14 cellular contexts compared by ENCODE assay signal in the genomic region with DNA sequence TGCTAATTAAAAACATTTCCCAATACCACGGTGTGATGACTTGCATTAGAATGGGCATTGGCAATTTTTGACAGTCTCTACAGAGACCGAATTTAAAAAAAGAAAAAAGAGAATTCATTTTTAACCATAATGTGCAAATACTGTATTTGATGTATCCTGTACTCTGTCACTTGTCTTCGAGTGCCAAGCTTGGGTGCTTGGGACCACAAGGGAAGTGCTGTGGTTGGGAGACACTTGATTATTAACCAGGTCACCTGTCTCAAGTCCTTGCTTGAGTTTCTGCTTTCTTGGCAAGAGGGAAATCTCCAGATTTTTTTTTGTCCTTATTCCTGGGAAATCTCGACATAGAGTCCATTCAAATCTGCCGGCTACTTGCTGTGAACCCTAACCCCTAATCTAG.
A peak's percentile ranks its signal among the peaks of the same experiment; 100 is the strongest.
DNase-seq lines count a peak whose midpoint lies in the region; ATAC-seq and TF ChIP-seq lines count a peak whose summit lies in the region.
"Had no signal": no experiment of that assay in that cellular context is flagged by ENCODE, and none has a peak within 500 bp of the region (broad histone marks: within the 10 kb centered on the region; RNA-seq: fewer than 3 reads in every experiment).

No MANE protein-coding gene starts in this region.

- H3K9me3 ChIP-seq in A673 (ENCODE audit: low read depth, low read length, poor library complexity, severe bottlenecking): no peaks in the 10 kb centered on the region
- H3K9me3 ChIP-seq: ovary had no signal

- no peaks in the 10 kb centered on the region for H3K4me1 ChIP-seq in A673 (ENCODE audit: insufficient read depth, low read length, poor library complexity, severe bottlenecking)

- TF ChIP-seq CTCF in A673 (conservative IDR thresholded peaks at IDR 0.05; ENCODE audit: low read depth, low read length): no peak

- POLR2A ChIA-PET in A673 (lab: Charles Lee; ENCODE audit: low non-redundant PET): no interaction called here

- H3K36me3 ChIP-seq in A673 (ENCODE audit: insufficient read depth, low read length, poor library complexity, severe bottlenecking): no peaks in the 10 kb centered on the region
- H3K36me3 ChIP-seq: ovary had no signal

- H3K4me3 ChIP-seq in A673 (ENCODE audit: low read depth, low read length, poor library complexity, severe bottlenecking): no peak overlapping the region
- H3K4me3 ChIP-seq: K562, ovary had no signal

- H3K27me3 ChIP-seq in A673 (replicated peaks; ENCODE audit: insufficient read depth, low read depth, low read length, poor library complexity): peaks cover 3% of the 10 kb centered on the region
- H3K27me3 ChIP-seq: ovary had no signal

- BruUV-seq in A673 (replicated peaks; lab: Mats Ljungman, UMichigan): no TSS peak

- DNase-seq in GM19238 (ENCODE audit: insufficient read length, low spot score) (no peak), NCI-H2081 (lab: John Stamatoyannopoulos, UW) (no peak), A673 (ENCODE audit: low spot score) (no peak)
- DNase-seq: activated CD4-positive, alpha-beta T cell treated with anti-CD3 and anti-CD28 coated beads, Interleukin-2, amount 50 U/mL, for 4 hours; activated naive CD8-positive, alpha-beta T cell treated with anti-CD3 and anti-CD28 coated beads for 36 hours; activated T-cell treated with anti-CD3 and anti-CD28 coated beads, Interleukin-2, amount 50 U/mL, for 4 hours; NCI-H748 treated with DMSO at 0.1 percent for 48 hours; ovary had no signal

- ATAC-seq in GM18511 (IDR thresholded peaks at IDR 0.05; ENCODE audit: unreplicated experiment): peak; percentile 77
- peak; percentile 63 for ATAC-seq in GM21367 (IDR thresholded peaks at IDR 0.05; ENCODE audit: unreplicated experiment)
- peak; percentile 61 for ATAC-seq in HG02798 (IDR thresholded peaks at IDR 0.05; ENCODE audit: poor library complexity, unreplicated experiment)
- ATAC-seq in HG03432 (IDR thresholded peaks at IDR 0.05; ENCODE audit: unreplicated experiment): peak; percentile 81
- ATAC-seq in GM21723 (IDR thresholded peaks at IDR 0.05; ENCODE audit: unreplicated experiment): no peak
- ATAC-seq: activated T-cell treated with anti-CD3 and anti-CD28 coated beads, Interleukin-2, amount 50 U/mL, for 4 hours; K562 had no signal

- CTCF ChIA-PET in A673 (lab: Charles Lee): no interaction called here

- intact Hi-C loops in A673 (cut with micrococcal nuclease; ENCODE audit: unreplicated experiment): no loop called here

- H3K27ac ChIP-seq in A673 (ENCODE audit: low read depth, low read length, poor library complexity, severe bottlenecking): no peak overlapping the region
- H3K27ac ChIP-seq: ovary had no signal
